In the genomic region with DNA sequence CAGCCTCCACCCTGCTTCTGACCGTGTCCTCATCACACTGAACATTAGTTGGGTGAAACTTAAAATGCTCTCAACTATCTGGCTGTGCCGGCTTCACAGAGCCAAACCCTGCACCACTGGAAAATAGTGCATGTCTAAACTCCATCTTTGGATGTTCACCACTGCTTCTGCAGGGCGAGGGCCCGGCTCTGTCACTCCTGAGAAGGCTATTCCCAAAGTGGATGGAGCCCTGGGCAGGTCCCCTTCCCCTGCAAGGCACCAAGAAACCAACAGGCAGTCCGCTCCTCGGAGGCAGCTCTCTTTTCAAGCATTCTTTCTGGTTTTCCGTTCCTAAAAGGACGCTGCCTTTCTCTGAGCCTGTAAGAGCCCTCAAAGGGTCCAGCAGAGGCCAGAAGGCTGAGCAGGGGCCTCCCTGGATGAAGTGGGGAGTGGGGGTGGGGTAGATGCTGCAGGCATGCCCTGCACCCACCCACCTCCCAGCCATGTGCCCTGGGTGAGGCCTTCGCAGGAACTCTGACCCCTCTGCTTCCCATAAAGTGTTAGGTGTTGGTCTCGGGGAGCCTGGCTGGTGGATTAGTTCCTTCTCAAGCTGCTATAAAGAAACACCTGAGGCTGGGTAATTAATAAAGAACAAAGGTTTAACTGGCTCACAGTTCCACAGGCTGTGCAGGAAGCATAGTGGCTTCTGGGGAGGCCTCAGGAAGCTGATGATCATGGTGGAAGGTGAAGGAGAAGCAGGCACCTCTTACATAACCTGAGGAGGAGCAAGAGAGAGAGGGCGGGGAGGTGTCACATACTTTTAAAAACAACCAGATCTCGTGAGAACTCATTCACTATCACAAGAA, we compare ENCODE assay signal across 19 cellular contexts. TPM values are rescaled to one million over a fixed set of nuclear protein-coding genes. Genes with fewer than 3 reads are reported as not detected.
DNase-seq lines count a peak whose midpoint lies in the region; ATAC-seq and TF ChIP-seq lines count a peak whose summit lies in the region.
"Had no signal": no experiment of that assay in that cellular context is flagged by ENCODE, and none has a peak within 500 bp of the region (broad histone marks: within the 10 kb centered on the region; RNA-seq: fewer than 3 reads in every experiment).

No MANE protein-coding gene starts in this region.

- H3K4me2 ChIP-seq in hepatocyte = no peak overlapping the region
- no peak overlapping the region for H3K4me2 ChIP-seq in osteoblast (ENCODE audit: insufficient read depth, low read length)
- H3K4me2 ChIP-seq: PC-9 had no signal

- H2AFZ ChIP-seq in hepatocyte (no peak overlapping the region), osteoblast (ENCODE audit: low read length) (no peak overlapping the region)
- H2AFZ ChIP-seq: GM23248, PC-9 had no signal

- H3K4me3 ChIP-seq in hepatocyte = no peak overlapping the region
- no peak overlapping the region for H3K4me3 ChIP-seq in osteoblast (ENCODE audit: insufficient read depth, low read length)
- H3K4me3 ChIP-seq: GM23248, PC-9 had no signal

- H3K27me3 ChIP-seq in hepatocyte (no peaks in the 10 kb centered on the region), osteoblast (ENCODE audit: insufficient read depth, low read length) (no peaks in the 10 kb centered on the region)

- POLR2A ChIA-PET in GM10248 (lab: Yijun Ruan, JAX) = no interaction called here

- ATAC-seq in left cardiac atrium (no peak), GM19395 (IDR thresholded peaks at IDR 0.05; ENCODE audit: unreplicated experiment) (no peak), GM18498 (IDR thresholded peaks at IDR 0.05; ENCODE audit: unreplicated experiment) (no peak)
- ATAC-seq: HepG2 had no signal

- 91% methylated on average over 12 of the region's 12 CpGs for WGBS in hepatocyte (ENCODE audit: low lambda C conversion rate, missing lambda C conversion rate)

- CTCF ChIA-PET in GM10248 (lab: Yijun Ruan, JAX) = no interaction called here

- no peaks in the 10 kb centered on the region for H3K36me3 ChIP-seq in hepatocyte (replicated peaks; ENCODE audit: insufficient read depth, low read depth)
- H3K36me3 ChIP-seq in osteoblast (ENCODE audit: insufficient read depth, low read length) = no peaks in the 10 kb centered on the region

- no peaks in the 10 kb centered on the region for H3K9me2 ChIP-seq in hepatocyte (replicated peaks; ENCODE audit: insufficient read depth)

- no peaks in the 10 kb centered on the region for H3K4me1 ChIP-seq in hepatocyte (ENCODE audit: insufficient read depth)
- peaks cover 4% of the 10 kb centered on the region for H3K4me1 ChIP-seq in osteoblast (ENCODE audit: insufficient read depth, low read length)

- TF ChIP-seq CTCF in hepatocyte (IDR thresholded peaks at IDR 0.05; ENCODE audit: poor library complexity) (no peak), osteoblast (IDR thresholded peaks at IDR 0.05; ENCODE audit: extremely low read depth, low read depth, low read length) (no peak), GM10248 (IDR thresholded peaks at IDR 0.05; ENCODE audit: control extremely low read depth, extremely low read depth, low read depth, missing control alignments) (no peak)

- DNase-seq in cardiac septum (ENCODE audit: low spot score) (peak; percentile 41), left cardiac atrium (no peak), hepatocyte (ENCODE audit: low spot score) (no peak), osteoblast (ENCODE audit: insufficient read length, low spot score, missing footprints) (peak; percentile 9), amniotic stem cell (lab: John Stamatoyannopoulos, UW) (no peak), GM10248 (ENCODE audit: extremely low spot score) (no peak)
- DNase-seq: CD4-positive, alpha-beta memory T cell; GM23248; NCI-H1092 treated with DMSO at 0.1 percent for 48 hours; NCI-H2081 treated with DMSO at 0.1 percent for 48 hours; NCI-H510A treated with DMSO at 0.1 percent for 48 hours; NCI-H82; PC-9 had no signal

- intact Hi-C loops in cardiac septum (cut with DNase I) = no loop called here
- intact Hi-C loops in left cardiac atrium (cut with DNase I) = no loop called here

- H3K79me2 ChIP-seq in hepatocyte (no peaks in the 10 kb centered on the region), osteoblast (ENCODE audit: insufficient read depth, low read length) (no peaks in the 10 kb centered on the region)

- no peaks in the 10 kb centered on the region for H4K20me1 ChIP-seq in hepatocyte (ENCODE audit: insufficient read depth, poor library complexity, severe bottlenecking)
- H4K20me1 ChIP-seq in osteoblast (ENCODE audit: insufficient read depth, low read length) = no peaks in the 10 kb centered on the region

- H3K27ac ChIP-seq in hepatocyte (peak overlapping the region; percentile 52), osteoblast (ENCODE audit: low read depth, low read length) (no peak overlapping the region)
- H3K27ac ChIP-seq: GM23248, PC-9 had no signal

- no peaks in the 10 kb centered on the region for H3K9me3 ChIP-seq in hepatocyte (ENCODE audit: low read depth)
- peaks cover 2% of the 10 kb centered on the region for H3K9me3 ChIP-seq in osteoblast (ENCODE audit: low read depth, low read length)

RNA-seq across cellular contexts. Expression of a gene that starts 23.3 kb away (rescaled TPM):
- 0.19 TPM for total RNA-seq in cardiac septum
- under 1 TPM in 1 of 2 donors, not detected in 1; 0.06 TPM for total RNA-seq in left cardiac atrium
- total RNA-seq in hepatocyte = 0.27 and 0.64 TPM in 2 replicates
- 0.59 and 0.71 TPM in 2 replicates for polyA plus RNA-seq in hepatocyte
- not detected in 2 replicates for total RNA-seq in osteoblast
- total RNA-seq: A172; CD4-positive, alpha-beta memory T cell; GM23248; MCF 10A; PC-9 had no signal
- polyA plus RNA-seq: BJ; CD4-positive, alpha-beta memory T cell; GM23248 had no signal

Comparison
In these comparisons a context has a peak if more than half of its experiments do, and no peak if none do; other contexts are left out.
1. DNase-seq: peak in cardiac septum (single experiment) and osteoblast (single experiment); none in left cardiac atrium (single experiment), hepatocyte (single experiment), amniotic stem cell (single experiment) and GM10248 (single experiment).